ENCODE assay signal across 8 cellular contexts in the genomic region with DNA sequence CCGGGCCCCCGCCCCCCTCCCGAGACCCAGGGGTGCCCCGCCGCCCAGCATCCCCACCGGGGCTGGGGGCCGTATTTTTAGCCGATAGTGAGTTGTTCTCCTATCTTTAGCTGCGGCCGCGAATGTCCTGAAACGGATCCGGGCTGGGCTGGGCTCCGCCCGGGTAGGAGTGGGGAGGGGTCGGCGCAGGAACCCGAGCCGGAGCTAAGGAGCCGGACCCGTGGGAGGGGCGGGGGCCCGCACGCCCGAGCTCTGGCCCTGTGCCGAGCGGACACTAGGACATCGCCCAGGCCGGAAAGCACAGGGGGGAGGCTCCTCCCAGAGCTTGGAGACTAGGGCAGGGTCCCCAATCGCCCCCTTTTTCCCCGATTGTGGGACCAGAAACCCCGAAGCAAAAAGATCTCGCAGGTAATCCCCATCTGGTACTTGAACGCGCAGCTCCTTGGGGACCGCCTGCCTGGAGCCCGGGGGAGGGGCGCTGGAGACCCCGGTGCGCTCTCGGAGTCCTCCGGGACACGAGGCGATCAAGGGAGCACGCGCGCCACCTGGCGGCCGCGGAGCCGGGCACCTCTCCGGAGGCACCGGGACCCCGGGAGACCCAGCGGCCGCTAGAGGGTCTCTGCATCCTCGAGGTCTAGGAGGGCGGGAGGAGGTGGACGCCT. TPM values are rescaled to one million over a fixed set of nuclear protein-coding genes. Genes with fewer than 3 reads are reported as not detected.
A peak's percentile ranks its signal among the peaks of the same experiment; 100 is the strongest.
DNase-seq lines count a peak whose midpoint lies in the region; ATAC-seq and TF ChIP-seq lines count a peak whose summit lies in the region.

No MANE protein-coding gene starts in this region.

- H3K36me3 ChIP-seq in MM.1S (replicated peaks; ENCODE audit: insufficient read depth, low read length) = no peaks in the 10 kb centered on the region
- H3K36me3 ChIP-seq in SU-DHL-6 (ENCODE audit: low read length) = no peaks in the 10 kb centered on the region
- H3K36me3 ChIP-seq in ovary = no peaks in the 10 kb centered on the region
- peaks cover 0 to under 1% (median 0%) of the 10 kb centered on the region in 3 donors for H3K36me3 ChIP-seq in tibial artery

- intact Hi-C loops in Right ventricle myocardium inferior (cut with DNase I) (loop anchor here (1.0 to 2.0 kb wide), 3 partner anchors 15 to 40 kb away; no protein-coding TSS in a partner anchor), ovary (cut with DNase I) (loop anchor here in 3 of 4 donors (2.0 kb wide), 2 partner anchors 21 to 41 kb away; no protein-coding TSS in a partner anchor), tibial artery (cut with DNase I; ENCODE audit: low total_unique reads) (loop anchor here (2.0 to 5.0 kb wide), 2 partner anchors 41 to 88 kb away; no protein-coding TSS in a partner anchor)

- H2AFZ ChIP-seq in MM.1S (ENCODE audit: low read length) = peak overlapping the region; percentile 91
- peak overlapping the region; percentile 72 for H2AFZ ChIP-seq in SU-DHL-6 (ENCODE audit: low read depth, low read length, severe bottlenecking)

- H3K4me3 ChIP-seq in MM.1S (ENCODE audit: low read length) = peak overlapping the region; percentile 77
- H3K4me3 ChIP-seq in SU-DHL-6 (ENCODE audit: insufficient read depth, low read length, poor library complexity, severe bottlenecking) = peak overlapping the region; percentile 56
- H3K4me3 ChIP-seq in ovary = peak overlapping the region; percentile 96
- H3K4me3 ChIP-seq in tibial artery = peak overlapping the region; percentile 64 to 68

- H3K9ac ChIP-seq in MM.1S (ENCODE audit: low read length) (peak overlapping the region; percentile 35; the same call in 1 of the 2 replicates), SU-DHL-6 (ENCODE audit: low read length) (peak overlapping the region; percentile 69)

- H3K4me1 Mint-ChIP-seq in activated naive CD8-positive, alpha-beta T cell treated with anti-CD3 and anti-CD28 coated beads for 36 hours = peaks cover 2% of the 10 kb centered on the region

- DNase-seq in A172 (ENCODE audit: low spot score) (peak; percentile 61), MM.1S (peak; percentile 73), Right ventricle myocardium inferior (ENCODE audit: missing footprints) (peak; percentile 93), ovary (peak; percentile 82 to 93 (median 91)), tibial artery (peak; percentile 59 to 82)
- DNase-seq in activated naive CD8-positive, alpha-beta T cell treated with anti-CD3 and anti-CD28 coated beads for 36 hours = peak; percentile 85

- H3K27ac Mint-ChIP-seq in activated naive CD8-positive, alpha-beta T cell treated with anti-CD3 and anti-CD28 coated beads for 36 hours = no peak overlapping the region

- no peaks in the 10 kb centered on the region for H3K79me2 ChIP-seq in MM.1S (ENCODE audit: low read length)
- no peaks in the 10 kb centered on the region for H3K79me2 ChIP-seq in SU-DHL-6 (ENCODE audit: insufficient read depth, low read length)

- H3K9me2 ChIP-seq in MM.1S (replicated peaks; ENCODE audit: insufficient read depth, low read length) = no peaks in the 10 kb centered on the region
- H3K9me2 ChIP-seq in SU-DHL-6 (replicated peaks; ENCODE audit: insufficient read depth, low read length) = no peaks in the 10 kb centered on the region

- H3K4me2 ChIP-seq in MM.1S (ENCODE audit: low read depth, low read length) (peak overlapping the region; percentile 100), SU-DHL-6 (ENCODE audit: low read depth, low read length, poor library complexity, severe bottlenecking) (peak overlapping the region; percentile 93)

- H3K9me3 ChIP-seq in MM.1S (replicated peaks; ENCODE audit: insufficient read depth, low read length) (no peaks in the 10 kb centered on the region), SU-DHL-6 (ENCODE audit: insufficient read depth, low read length) (no peaks in the 10 kb centered on the region), ovary (no peaks in the 10 kb centered on the region), tibial artery (no peaks in the 10 kb centered on the region)

- TF ChIP-seq EP300 in ovary (IDR thresholded peaks at IDR 0.05) = no peak

- no peak overlapping the region for H3K27ac ChIP-seq in MM.1S (ENCODE audit: low read length)
- H3K27ac ChIP-seq in SU-DHL-6 (ENCODE audit: low read depth, low read length) = no peak overlapping the region
- peak overlapping the region; percentile 25 to 84 for H3K27ac ChIP-seq in ovary
- peak overlapping the region; percentile 71 to 85 for H3K27ac ChIP-seq in tibial artery

- TF ChIP-seq CTCF in MM.1S (IDR thresholded peaks at IDR 0.05; ENCODE audit: low read length) (peak; percentile 94), SU-DHL-6 (IDR thresholded peaks at IDR 0.05; ENCODE audit: insufficient read depth, low read length, poor library complexity, severe bottlenecking) (peak; percentile 98), ovary (IDR thresholded peaks at IDR 0.05) (peak; percentile 97 to 98 (median 98)), tibial artery (IDR thresholded peaks at IDR 0.05) (peak; percentile 92 to 96)

- peak; percentile 20 for TF ChIP-seq POLR2A in ovary (IDR thresholded peaks at IDR 0.05)

- H4K20me1 ChIP-seq in MM.1S (ENCODE audit: insufficient read depth, low read length) = no peaks in the 10 kb centered on the region
- H4K20me1 ChIP-seq in SU-DHL-6 (ENCODE audit: low read depth, low read length) = no peaks in the 10 kb centered on the region

- H3K27me3 Mint-ChIP-seq in activated naive CD8-positive, alpha-beta T cell treated with anti-CD3 and anti-CD28 coated beads for 36 hours = peaks cover 13% of the 10 kb centered on the region

- H3K9me3 Mint-ChIP-seq in activated naive CD8-positive, alpha-beta T cell treated with anti-CD3 and anti-CD28 coated beads for 36 hours = no peaks in the 10 kb centered on the region

- no peaks in the 10 kb centered on the region for H3K36me3 Mint-ChIP-seq in activated naive CD8-positive, alpha-beta T cell treated with anti-CD3 and anti-CD28 coated beads for 36 hours

- H3K4me3 Mint-ChIP-seq in activated naive CD8-positive, alpha-beta T cell treated with anti-CD3 and anti-CD28 coated beads for 36 hours = peak overlapping the region; percentile 72

- ATAC-seq in GM18511 (IDR thresholded peaks at IDR 0.05; ENCODE audit: unreplicated experiment) = peak; percentile 16
- peak; percentile 53 for ATAC-seq in Right ventricle myocardium inferior

- no peaks in the 10 kb centered on the region for H3F3A ChIP-seq in MM.1S (ENCODE audit: insufficient read depth, low read length)
- H3F3A ChIP-seq in SU-DHL-6 (ENCODE audit: insufficient read depth) = 0 out of 2 replicates have a peak, but pooled peaks cover 4% of the 10 kb centered on the region

- H3K27me3 ChIP-seq in MM.1S (replicated peaks; ENCODE audit: insufficient read depth, low read length) (no peaks in the 10 kb centered on the region; the same call in 1 of the 2 replicates), SU-DHL-6 (ENCODE audit: low read length) (no peaks in the 10 kb centered on the region), ovary (no peaks in the 10 kb centered on the region), tibial artery (no peaks in the 10 kb centered on the region)

- 0 to 1% (median 0%) methylated on average over 57 to 59 of the region's 59 CpGs for WGBS in ovary, 3 donors

- H3K4me1 ChIP-seq in MM.1S (ENCODE audit: low read length) = no peaks in the 10 kb centered on the region
- H3K4me1 ChIP-seq in ovary (ENCODE audit: insufficient read depth) = peaks cover 15% of the 10 kb centered on the region
- peaks cover 0 to 36% (median 10%) of the 10 kb centered on the region in 4 donors for H3K4me1 ChIP-seq in tibial artery

RNA-seq across cellular contexts. Expression of a gene that starts 0.7 kb away (rescaled TPM):
- total RNA-seq in A172 (2014; rRNA removed; shearing (Covaris generic)) = 1.7 and 5.3 TPM in 2 replicates
- total RNA-seq in activated naive CD8-positive, alpha-beta T cell treated with anti-CD3 and anti-CD28 coated beads for 36 hours = under 1 TPM; 0.18 to 0.54 TPM
- 16.7 TPM for total RNA-seq in Right ventricle myocardium inferior
- 10 to 100 TPM; 13.7 to 46.9 (median 20.1) TPM for total RNA-seq in ovary
- 1 to 10 TPM in 1 of 2 donors, under 1 TPM in 1; 0.48 to 8.0 TPM for polyA plus RNA-seq in ovary

RNA-seq across cellular contexts. Expression of a gene that starts 18.3 kb away (rescaled TPM):
- 37.9 and 57.0 TPM in 2 replicates for total RNA-seq in A172 (2014; rRNA removed; shearing (Covaris generic))
- total RNA-seq in activated naive CD8-positive, alpha-beta T cell treated with anti-CD3 and anti-CD28 coated beads for 36 hours = 10 to 100 TPM; 50.5 to 54.9 TPM
- total RNA-seq in Right ventricle myocardium inferior (51.6 TPM), ovary (10 to 100 TPM; 49.7 to 99.1 (median 85.4) TPM)
- polyA plus RNA-seq in ovary = 10 to 100 TPM; 52.0 to 78.4 TPM

RNA-seq across cellular contexts. Expression of a gene that starts 39.2 kb away (rescaled TPM):
- total RNA-seq in A172 (2014; rRNA removed; shearing (Covaris generic)) = 2.0 and 3.5 TPM in 2 replicates
- under 1 TPM; 0.49 to 0.54 TPM for total RNA-seq in activated naive CD8-positive, alpha-beta T cell treated with anti-CD3 and anti-CD28 coated beads for 36 hours
- total RNA-seq in Right ventricle myocardium inferior (0.54 TPM), ovary (under 1 TPM in 6 of 7 donors, not detected in 1; 0.11 to 0.72 (median 0.34) TPM)
- under 1 TPM in 1 of 2 donors, not detected in 1; 0.31 TPM for polyA plus RNA-seq in ovary

RNA-seq across cellular contexts. Expression of a gene that starts 53.6 kb away (rescaled TPM):
- total RNA-seq in A172 (2014; rRNA removed; shearing (Covaris generic)) = 14.2 and 18.1 TPM in 2 replicates
- 10 to 100 TPM; 73.8 to 74.5 TPM for total RNA-seq in activated naive CD8-positive, alpha-beta T cell treated with anti-CD3 and anti-CD28 coated beads for 36 hours
- total RNA-seq in Right ventricle myocardium inferior (2.9 TPM), ovary (10 to 100 TPM in 3 of 7 donors, 1 to 10 TPM in 4; 4.5 to 10.4 (median 8.6) TPM)
- 10 to 100 TPM in 1 of 2 donors, 1 to 10 TPM in 1; 8.6 to 13.3 TPM for polyA plus RNA-seq in ovary

Comparison
In these comparisons a context has a peak if more than half of its experiments do, and no peak if none do; other contexts are left out.
1. H3K27ac ChIP-seq: peak in ovary (2 of 2) and tibial artery (2 of 2); none in MM.1S (single experiment) and SU-DHL-6 (single experiment).
2. Peak in every context shown above with its lines, with median percentiles within 50 percentile points of each other: DNase-seq, H3K4me3 ChIP-seq and CTCF ChIP-seq.